ENCODE assay signal across 12 cellular contexts in genomic region chr5:72065751-72066255, GRCh38. TPM values are rescaled to one million over a fixed set of nuclear protein-coding genes. Genes with fewer than 3 reads are reported as not detected.
DNase-seq lines count a peak whose midpoint lies in the region; ATAC-seq and TF ChIP-seq lines count a peak whose summit lies in the region.
"Had no signal": no experiment of that assay in that cellular context is flagged by ENCODE, and none has a peak within 500 bp of the region (broad histone marks: within the 10 kb centered on the region; RNA-seq: fewer than 3 reads in every experiment).

No MANE protein-coding gene starts in this region.

- no peak overlapping the region for H4K91ac ChIP-seq in H9 (ENCODE audit: insufficient read length, low read depth, low read length)

- H2BK20ac ChIP-seq in H9 (ENCODE audit: low read depth, low read length, poor library complexity, severe bottlenecking) = no peak overlapping the region

- H4K20me1 ChIP-seq in H9 (ENCODE audit: control insufficient read depth, insufficient read depth, insufficient read length) (no peaks in the 10 kb centered on the region), neural progenitor cell (ENCODE audit: low read depth) (peaks cover 11% of the 10 kb centered on the region)

- H3K4ac ChIP-seq in H9 (ENCODE audit: low read depth, low read length) = no peak overlapping the region

- peak overlapping the region in 1 of 2 experiments; percentile 35; a peak in 4 of 5 replicates for H3K4me3 Mint-ChIP-seq in H9
- H3K4me3 Mint-ChIP-seq in neural progenitor cell = no peak overlapping the region
- H3K4me3 Mint-ChIP-seq in stimulated activated effector memory CD8-positive, alpha-beta T cell treated with anti-CD3 and anti-CD28 coated beads, Interleukin-12 subunit alpha, Interleukin-12 subunit beta, amount 100 ng/mL, for 72 hours = no peak overlapping the region
- H3K4me3 Mint-ChIP-seq: activated CD4-positive, alpha-beta memory T cell treated with anti-CD3 and anti-CD28 coated beads, Interleukin-2, amount 10 ng/mL, durations not matched to agents 7 days and 5 days; immature natural killer cell; stimulated activated naive CD8-positive, alpha-beta T cell treated with anti-CD3 and anti-CD28 coated beads, Interleukin-15, Interleukin-2, amounts not matched to agents 100 ng/mL and 50 ng/mL, for 24 hours had no signal

- H3K56ac ChIP-seq in H9 (ENCODE audit: insufficient read length, low read depth, low read length) = no peak overlapping the region

- H3K36me3 ChIP-seq in neural progenitor cell = no peaks in the 10 kb centered on the region
- no peaks in the 10 kb centered on the region for H3K36me3 ChIP-seq in sigmoid colon

- DNase-seq in H9 (peak; percentile 90), NCI-H345 treated with DMSO at 0.1 percent for 48 hours (lab: John Stamatoyannopoulos, UW; ENCODE audit: unreplicated experiment) (peak; percentile 12), choroid plexus epithelial cell (ENCODE audit: low read depth) (peak; percentile 75), neural progenitor cell (ENCODE audit: low spot score) (peak; percentile 88), sigmoid colon (no peak)
- DNase-seq in activated naive CD4-positive, alpha-beta T cell treated with anti-CD3 and anti-CD28 coated beads, Interleukin-2, amount 50 U/mL, for 72 hours (ENCODE audit: low spot score in 2 of 2) = no peak
- DNase-seq in stimulated activated effector memory CD8-positive, alpha-beta T cell treated with anti-CD3 and anti-CD28 coated beads, Interleukin-12 subunit alpha, Interleukin-12 subunit beta, amount 100 ng/mL, for 72 hours (ENCODE audit: low spot score in 2 of 2) = no peak
- DNase-seq: activated CD4-positive, alpha-beta memory T cell treated with anti-CD3 and anti-CD28 coated beads, Interleukin-2, amount 10 ng/mL, durations not matched to agents 7 days and 5 days; immature natural killer cell had no signal

- H4K8ac ChIP-seq in H9 (replicated peaks; ENCODE audit: insufficient read length, low read depth, low read length) = no peak overlapping the region

- H3K36me3 Mint-ChIP-seq in H9 (ENCODE audit: insufficient read depth in 1 of 3, low read depth in 3 of 3) (no peaks in the 10 kb centered on the region), neural progenitor cell (no peaks in the 10 kb centered on the region)
- H3K36me3 Mint-ChIP-seq in activated naive CD4-positive, alpha-beta T cell treated with anti-CD3 and anti-CD28 coated beads, Interleukin-2, amount 50 U/mL, for 72 hours = peaks cover 0 to 4% of the 10 kb centered on the region in 2 donors
- H3K36me3 Mint-ChIP-seq in stimulated activated effector memory CD8-positive, alpha-beta T cell treated with anti-CD3 and anti-CD28 coated beads, Interleukin-12 subunit alpha, Interleukin-12 subunit beta, amount 100 ng/mL, for 72 hours = no peaks in the 10 kb centered on the region
- H3K36me3 Mint-ChIP-seq: immature natural killer cell had no signal

- no peak for TF ChIP-seq POLR2A in sigmoid colon (IDR thresholded peaks at IDR 0.05)

- H3K27ac ChIP-seq in H9 (ENCODE audit: insufficient read length, low read depth, low read length) (peak overlapping the region; percentile 93), neural progenitor cell (peak overlapping the region; percentile 64), sigmoid colon (no peak overlapping the region)
- H3K27ac ChIP-seq: skin epidermis had no signal

- H3F3A ChIP-seq in neural progenitor cell (ENCODE audit: low read depth) = peaks cover 26% of the 10 kb centered on the region

- H3T11ph ChIP-seq in H9 (ENCODE audit: low read length) = peak overlapping the region; percentile 40

- intact Hi-C loops in sigmoid colon (cut with DNase I) = no loop called here

- H3K9ac ChIP-seq in H9 (ENCODE audit: extremely low read depth, insufficient read length, low read length) (peak overlapping the region; percentile 31), neural progenitor cell (no peak overlapping the region)

- H2BK120ac ChIP-seq in H9 (ENCODE audit: low read depth, low read length, poor library complexity, severe bottlenecking) = no peak overlapping the region

- TF ChIP-seq CTCF in H9 (conservative IDR thresholded peaks at IDR 0.05) = no peak
- TF ChIP-seq CTCF in choroid plexus epithelial cell (conservative IDR thresholded peaks at IDR 0.05; ENCODE audit: low read depth, low read length) = no peak
- TF ChIP-seq CTCF in neural progenitor cell (IDR thresholded peaks at IDR 0.05) = no peak
- no peak for TF ChIP-seq CTCF in sigmoid colon (IDR thresholded peaks at IDR 0.05)

- peak overlapping the region; percentile 92 for H3K14ac ChIP-seq in H9 (ENCODE audit: insufficient read depth, low read length)

- H3K23ac ChIP-seq in H9 (ENCODE audit: insufficient read length, low read depth, low read length) = no peak overlapping the region

- no peak overlapping the region for H4K5ac ChIP-seq in H9 (ENCODE audit: insufficient read length, low read depth, low read length)

- H3K79me2 ChIP-seq in H9 (ENCODE audit: insufficient read depth, low read length) (no peaks in the 10 kb centered on the region), neural progenitor cell (ENCODE audit: low read depth) (no peaks in the 10 kb centered on the region)

- no peaks in the 10 kb centered on the region for H3K79me1 ChIP-seq in H9 (ENCODE audit: insufficient read depth, low read depth, low read length, poor library complexity, severe bottlenecking)

- no peak for ATAC-seq in GM18517 (IDR thresholded peaks at IDR 0.05; ENCODE audit: unreplicated experiment)
- ATAC-seq in activated naive CD4-positive, alpha-beta T cell treated with anti-CD3 and anti-CD28 coated beads, Interleukin-2, amount 50 U/mL, for 72 hours = no peak
- ATAC-seq in stimulated activated effector memory CD8-positive, alpha-beta T cell treated with anti-CD3 and anti-CD28 coated beads, Interleukin-12 subunit alpha, Interleukin-12 subunit beta, amount 100 ng/mL, for 72 hours = no peak

- no peak overlapping the region for H2BK12ac ChIP-seq in H9 (ENCODE audit: insufficient read length, low read depth, low read length)

- H2AFZ ChIP-seq in H9 (ENCODE audit: low read length) = peak overlapping the region; percentile 84
- H2AFZ ChIP-seq in neural progenitor cell (replicated peaks) = no peak overlapping the region

- no peaks in the 10 kb centered on the region for H3K27me3 ChIP-seq in H9 (ENCODE audit: insufficient read depth, low read length)
- no peaks in the 10 kb centered on the region for H3K27me3 ChIP-seq in neural progenitor cell
- H3K27me3 ChIP-seq in sigmoid colon = no peaks in the 10 kb centered on the region

- peaks cover 22% of the 10 kb centered on the region; the same call in 1 of the 2 replicates for H3K4me1 ChIP-seq in H9 (ENCODE audit: insufficient read depth, low read length)
- H3K4me1 ChIP-seq in neural progenitor cell = peaks cover 36% of the 10 kb centered on the region
- H3K4me1 ChIP-seq in sigmoid colon = no peaks in the 10 kb centered on the region

- TF ChIP-seq EP300 in sigmoid colon (IDR thresholded peaks at IDR 0.05) = no peak

- no peaks in the 10 kb centered on the region; a peak in 2 of 5 replicates for H3K9me3 Mint-ChIP-seq in H9
- no peaks in the 10 kb centered on the region for H3K9me3 Mint-ChIP-seq in neural progenitor cell
- H3K9me3 Mint-ChIP-seq in activated naive CD4-positive, alpha-beta T cell treated with anti-CD3 and anti-CD28 coated beads, Interleukin-2, amount 50 U/mL, for 72 hours = no peaks in the 10 kb centered on the region
- no peaks in the 10 kb centered on the region for H3K9me3 Mint-ChIP-seq in stimulated activated effector memory CD8-positive, alpha-beta T cell treated with anti-CD3 and anti-CD28 coated beads, Interleukin-12 subunit alpha, Interleukin-12 subunit beta, amount 100 ng/mL, for 72 hours
- H3K9me3 Mint-ChIP-seq: activated CD4-positive, alpha-beta memory T cell treated with anti-CD3 and anti-CD28 coated beads, Interleukin-2, amount 10 ng/mL, durations not matched to agents 7 days and 5 days; stimulated activated naive CD8-positive, alpha-beta T cell treated with anti-CD3 and anti-CD28 coated beads, Interleukin-15, Interleukin-2, amounts not matched to agents 100 ng/mL and 50 ng/mL, for 24 hours had no signal

- no peaks in the 10 kb centered on the region for H3K23me2 ChIP-seq in H9 (ENCODE audit: insufficient read length, low read depth, low read length, poor library complexity, severe bottlenecking)

- no peaks in the 10 kb centered on the region for H3K9me3 ChIP-seq in H9 (ENCODE audit: control insufficient read depth, low read depth, low read length)
- no peaks in the 10 kb centered on the region for H3K9me3 ChIP-seq in neural progenitor cell (ENCODE audit: low read depth)
- H3K9me3 ChIP-seq in sigmoid colon = no peaks in the 10 kb centered on the region

- H3K4me1 Mint-ChIP-seq in H9 (peaks cover 46 to 58% of the 10 kb centered on the region in 2 experiments), neural progenitor cell (peaks cover 40% of the 10 kb centered on the region)
- H3K4me1 Mint-ChIP-seq in stimulated activated effector memory CD8-positive, alpha-beta T cell treated with anti-CD3 and anti-CD28 coated beads, Interleukin-12 subunit alpha, Interleukin-12 subunit beta, amount 100 ng/mL, for 72 hours = no peaks in the 10 kb centered on the region
- H3K4me1 Mint-ChIP-seq: activated CD4-positive, alpha-beta memory T cell treated with anti-CD3 and anti-CD28 coated beads, Interleukin-2, amount 10 ng/mL, durations not matched to agents 7 days and 5 days; immature natural killer cell had no signal

- H2BK15ac ChIP-seq in H9 (ENCODE audit: low read depth, low read length) = no peak overlapping the region

- no peak overlapping the region for H3K4me3 ChIP-seq in choroid plexus epithelial cell (ENCODE audit: low read depth, low read length)
- H3K4me3 ChIP-seq in neural progenitor cell = peak overlapping the region; percentile 10
- H3K4me3 ChIP-seq in sigmoid colon = no peak overlapping the region
- H3K4me3 ChIP-seq: skin epidermis had no signal

- H3K27me3 Mint-ChIP-seq in H9 (ENCODE audit: low read depth) = no peaks in the 10 kb centered on the region; the same call in 1 of the 2 replicates
- peaks cover 12% of the 10 kb centered on the region for H3K27me3 Mint-ChIP-seq in neural progenitor cell (ENCODE audit: insufficient read depth, low read depth)

- peak overlapping the region; percentile 83 to 95 (median 93) for H3K27ac Mint-ChIP-seq in H9
- H3K27ac Mint-ChIP-seq in neural progenitor cell = peak overlapping the region; percentile 50
- no peak overlapping the region for H3K27ac Mint-ChIP-seq in activated naive CD4-positive, alpha-beta T cell treated with anti-CD3 and anti-CD28 coated beads, Interleukin-2, amount 50 U/mL, for 72 hours
- no peak overlapping the region for H3K27ac Mint-ChIP-seq in stimulated activated effector memory CD8-positive, alpha-beta T cell treated with anti-CD3 and anti-CD28 coated beads, Interleukin-12 subunit alpha, Interleukin-12 subunit beta, amount 100 ng/mL, for 72 hours
- H3K27ac Mint-ChIP-seq: activated CD4-positive, alpha-beta memory T cell treated with anti-CD3 and anti-CD28 coated beads, Interleukin-2, amount 10 ng/mL, durations not matched to agents 7 days and 5 days; immature natural killer cell; stimulated activated naive CD8-positive, alpha-beta T cell treated with anti-CD3 and anti-CD28 coated beads, Interleukin-15, Interleukin-2, amounts not matched to agents 100 ng/mL and 50 ng/mL, for 24 hours had no signal

- peak overlapping the region; percentile 82 for H2BK5ac ChIP-seq in H9 (ENCODE audit: insufficient read length, low read length)

- H3K18ac ChIP-seq in H9 (ENCODE audit: insufficient read length, low read depth, low read length) = peak overlapping the region; percentile 95

- no CpG with 5 or more reads among the region's 4 CpGs for WGBS in H9 (ENCODE audit: extremely low coverage, insufficient read length, low lambda C conversion rate)
- WGBS in sigmoid colon, 2 donors = 8 to 29% methylated on average over 4 of the region's 4 CpGs

- H2AK5ac ChIP-seq in H9 (ENCODE audit: insufficient read length, low read length) = no peak overlapping the region

- H3K4me2 ChIP-seq in H9 (ENCODE audit: insufficient read depth, insufficient read length, low read length) = peak overlapping the region; percentile 63
- H3K4me2 ChIP-seq in neural progenitor cell = peak overlapping the region; percentile 61

RNA-seq across cellular contexts. Expression of gene MAP1B, which starts 41.5 kb away (rescaled TPM):
- total RNA-seq in H9 (2021) (67.1 and 67.5 TPM in 2 replicates), neural progenitor cell (ENCODE audit: low replicate concordance) (84.4 and 247 TPM in 2 replicates), sigmoid colon (100 to 1,000 TPM in 3 of 4 donors, 10 to 100 TPM in 1; 98.6 to 659 (median 288) TPM)
- polyA plus RNA-seq in sigmoid colon = 1 to 10 TPM in 2 of 3 donors, under 1 TPM in 1; 0.69 to 5.0 (median 1.2) TPM
- total RNA-seq in activated naive CD4-positive, alpha-beta T cell treated with anti-CD3 and anti-CD28 coated beads, Interleukin-2, amount 50 U/mL, for 72 hours = under 1 TPM; 0.10 to 0.18 TPM

Comparison
In these comparisons a context has a peak if more than half of its experiments do, and no peak if none do; other contexts are left out.
1. DNase-seq: peak in H9 (single experiment), NCI-H345 treated with DMSO at 0.1 percent for 48 hours (single experiment), choroid plexus epithelial cell (single experiment) and neural progenitor cell (single experiment); none in sigmoid colon (single experiment), activated naive CD4-positive, alpha-beta T cell treated with anti-CD3 and anti-CD28 coated beads, Interleukin-2, amount 50 U/mL, for 72 hours (0 of 2) and stimulated activated effector memory CD8-positive, alpha-beta T cell treated with anti-CD3 and anti-CD28 coated beads, Interleukin-12 subunit alpha, Interleukin-12 subunit beta, amount 100 ng/mL, for 72 hours (0 of 2).
2. H3K27ac ChIP-seq: peak in H9 (single experiment) and neural progenitor cell (single experiment); none in sigmoid colon (0 of 4).
3. H3K27ac Mint-ChIP-seq: peak in H9 (3 of 3) and neural progenitor cell (single experiment); none in activated naive CD4-positive, alpha-beta T cell treated with anti-CD3 and anti-CD28 coated beads, Interleukin-2, amount 50 U/mL, for 72 hours (0 of 2) and stimulated activated effector memory CD8-positive, alpha-beta T cell treated with anti-CD3 and anti-CD28 coated beads, Interleukin-12 subunit alpha, Interleukin-12 subunit beta, amount 100 ng/mL, for 72 hours (single experiment).
4. RNA of gene MAP1B, which starts 41.5 kb away (total RNA-seq): 98.6 to 659 TPM in sigmoid colon, 84.4 to 247 TPM in neural progenitor cell and 67.1 to 67.5 TPM in H9; 0.10 to 0.18 TPM in activated naive CD4-positive, alpha-beta T cell treated with anti-CD3 and anti-CD28 coated beads, Interleukin-2, amount 50 U/mL, for 72 hours; every median in the first group is over 10 times any median in the second.